Comparison of ENCODE assay signal across 8 cellular contexts in genomic region chr1:20484526-20485462, GRCh38. TPM values are rescaled to one million over a fixed set of nuclear protein-coding genes. Genes with fewer than 3 reads are reported as not detected.
DNase-seq lines count a peak whose midpoint lies in the region; ATAC-seq, FAIRE-seq and TF ChIP-seq lines count a peak whose summit lies in the region.

No MANE protein-coding gene starts in this region.

- H2AFZ ChIP-seq in parathyroid adenoma = peak overlapping the region; percentile 53

- no peak for TF ChIP-seq CTCF in fibroblast of villous mesenchyme (IDR thresholded peaks at IDR 0.05; ENCODE audit: insufficient read depth, low read depth, low read length)
- TF ChIP-seq CTCF in parathyroid adenoma (IDR thresholded peaks at IDR 0.05) = no peak

- peaks cover 2% of the 10 kb centered on the region for H3K79me2 ChIP-seq in parathyroid adenoma

- peaks cover 3% of the 10 kb centered on the region for H3K4me1 ChIP-seq in parathyroid adenoma

- no peaks in the 10 kb centered on the region for H3K36me3 ChIP-seq in parathyroid adenoma (ENCODE audit: control insufficient read depth, insufficient read depth, low read length)

- DNase-seq in GM19239 (ENCODE audit: insufficient read length, low spot score) (peak; percentile 17), fibroblast of villous mesenchyme (ENCODE audit: low read depth) (peak; percentile 30), AG08395 (ENCODE audit: low spot score) (no peak), NAMALWA (ENCODE audit: low spot score) (no peak)
- DNase-seq in stimulated activated CD4-positive, alpha-beta T cell treated with anti-CD3 and anti-CD28 coated beads, Interleukin-4, amount 100 ng/mL, for 24 hours = no peak

- peak overlapping the region; percentile 88 for H3K27ac ChIP-seq in parathyroid adenoma

- H3K4me2 ChIP-seq in parathyroid adenoma (ENCODE audit: low read length) = peak overlapping the region; percentile 92

- H3K9me3 ChIP-seq in parathyroid adenoma (ENCODE audit: control insufficient read depth, low read length) = no peaks in the 10 kb centered on the region

- H3K9ac ChIP-seq in parathyroid adenoma = peak overlapping the region; percentile 72

- ATAC-seq in SK-N-SH treated with all-trans-retinoic acid at 6 μM for 48 hours (peak; percentile 39; the same call in 2 of the 3 replicates), GM21737 (IDR thresholded peaks at IDR 0.05; ENCODE audit: unreplicated experiment) (no peak)

- FAIRE-seq in GM19239 (lab: Jason Lieb, UNC) = no peak

- H3K4me3 ChIP-seq in fibroblast of villous mesenchyme (ENCODE audit: low read depth, low read length) = peak overlapping the region; percentile 88
- H3K4me3 ChIP-seq in parathyroid adenoma (ENCODE audit: low read depth, low read length) = peak overlapping the region; percentile 83

- no peaks in the 10 kb centered on the region for H3K27me3 ChIP-seq in parathyroid adenoma (ENCODE audit: control insufficient read depth, insufficient read depth, low read length)

TF ChIP-seq in SK-N-SH treated with all-trans-retinoic acid at 6 μM for 48 hours, 23 proteins besides CTCF, POLR2A, EP300 and RAD21:
- TF ChIP-seq TSHZ2 (CRISPR knock-in tag; IDR thresholded peaks at IDR 0.05) (no peak), ARNTL (CRISPR knock-in tag; IDR thresholded peaks at IDR 0.05; ENCODE audit: borderline replicate concordance, low read depth) (no peak), OSR1 (CRISPR knock-in tag; IDR thresholded peaks at IDR 0.05) (no peak), ZNF70 (CRISPR knock-in tag; IDR thresholded peaks at IDR 0.05) (no peak), CSRNP3 (CRISPR knock-in tag; IDR thresholded peaks at IDR 0.05) (no peak), ZC3H10 (CRISPR knock-in tag; IDR thresholded peaks at IDR 0.05) (no peak), ZFP3 (CRISPR knock-in tag; IDR thresholded peaks at IDR 0.05) (no peak), ZNF8 (CRISPR knock-in tag; IDR thresholded peaks at IDR 0.05) (no peak)

RNA-seq across cellular contexts. Expression of gene CAMK2N1, which starts 1.2 kb away (rescaled TPM):
- 8.4 and 9.5 TPM in 2 replicates for total RNA-seq in fibroblast of villous mesenchyme

RNA-seq across cellular contexts. Expression of gene MUL1, which starts 23.2 kb away (rescaled TPM):
- 26.4 and 28.1 TPM in 2 replicates for total RNA-seq in fibroblast of villous mesenchyme

Comparison
In these comparisons a context has a peak if more than half of its experiments do, and no peak if none do; other contexts are left out.
1. DNase-seq: peak in GM19239 (single experiment) and fibroblast of villous mesenchyme (single experiment); none in stimulated activated CD4-positive, alpha-beta T cell treated with anti-CD3 and anti-CD28 coated beads, Interleukin-4, amount 100 ng/mL, for 24 hours (single experiment), AG08395 (single experiment) and NAMALWA (single experiment).